Comparison of ENCODE assay signal across 9 cellular contexts in the genomic region with DNA sequence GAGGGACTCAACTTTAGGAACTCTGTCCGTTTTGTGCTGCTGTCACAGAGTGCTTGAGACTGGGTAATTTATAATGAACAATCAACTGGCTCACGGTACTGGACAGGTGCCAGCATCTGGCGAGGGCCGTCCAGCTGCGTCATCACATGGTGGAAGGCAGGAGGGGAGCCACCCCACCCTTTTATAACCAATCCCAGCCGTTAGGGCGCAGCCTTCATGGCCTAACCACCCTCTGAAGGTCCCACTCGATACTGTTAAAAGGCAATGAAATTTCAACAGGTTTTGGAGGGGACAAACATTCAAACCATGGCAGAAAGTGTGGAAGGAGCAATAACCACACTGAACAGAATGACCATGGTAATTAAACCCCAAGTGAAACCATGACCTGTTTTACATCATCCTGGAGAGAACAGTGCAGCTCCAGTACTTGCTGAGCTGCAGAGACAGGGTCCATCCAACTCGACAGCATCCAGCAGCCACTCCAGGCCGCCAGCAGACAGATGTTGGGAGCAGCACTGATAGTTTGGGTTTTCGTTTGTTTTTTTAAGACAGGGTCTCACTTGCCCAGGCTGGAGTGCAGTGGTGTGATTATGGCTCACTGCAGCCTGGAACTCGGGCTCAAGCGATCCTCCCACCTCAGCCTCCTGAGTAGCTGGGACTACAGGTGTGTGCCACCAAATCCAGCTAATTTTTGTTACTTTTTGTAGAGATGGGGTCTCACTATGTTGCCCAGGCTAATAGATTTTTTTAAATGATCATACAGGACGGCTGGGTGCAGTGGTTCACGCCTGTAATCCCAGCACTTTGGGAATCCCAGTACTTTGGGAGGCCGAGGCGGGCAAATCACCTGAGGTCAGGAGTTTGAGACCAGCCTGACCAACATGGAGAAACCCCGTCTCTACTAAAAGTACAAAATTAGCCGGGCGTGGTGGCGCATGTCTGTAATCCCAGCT. TPM values are rescaled to one million over a fixed set of nuclear protein-coding genes. Genes with fewer than 3 reads are reported as not detected.
DNase-seq lines count a peak whose midpoint lies in the region; ATAC-seq and TF ChIP-seq lines count a peak whose summit lies in the region.
"Had no signal": no experiment of that assay in that cellular context is flagged by ENCODE, and none has a peak within 500 bp of the region (broad histone marks: within the 10 kb centered on the region; RNA-seq: fewer than 3 reads in every experiment).

No MANE protein-coding gene starts in this region.

- peaks cover 24% of the 10 kb centered on the region for H4K20me1 ChIP-seq in SK-N-SH (ENCODE audit: insufficient read depth)

- H3K27ac Mint-ChIP-seq in CD4-positive, alpha-beta memory T cell: peak overlapping the region in 1 of 7 donors; percentile 4

- TF ChIP-seq CTCF in SK-N-SH (IDR thresholded peaks at IDR 0.05): no peak
- TF ChIP-seq CTCF in heart right ventricle (IDR thresholded peaks at IDR 0.05): no peak
- TF ChIP-seq CTCF in vagina (IDR thresholded peaks at IDR 0.05): no peak

- no peak overlapping the region for H4K8ac ChIP-seq in neuronal stem cell (ENCODE audit: low read depth, low read length)

- H3K4me3 Mint-ChIP-seq in CD4-positive, alpha-beta memory T cell: peak overlapping the region; percentile 13 to 73 (median 59)

- intact Hi-C loops in CD4-positive, alpha-beta memory T cell (cut with micrococcal nuclease): no loop called here
- intact Hi-C loops in heart right ventricle (cut with DNase I) (no loop called here), vagina (cut with DNase I) (loop anchor here (10.0 kb wide), 1 partner anchor 192 kb away; no protein-coding TSS in a partner anchor)

- TF ChIP-seq RAD21 in SK-N-SH (IDR thresholded peaks at IDR 0.05; ENCODE audit: low read length): no peak

- H3F3A ChIP-seq in SK-N-SH (replicated peaks; ENCODE audit: insufficient read depth): peaks cover 27% of the 10 kb centered on the region

- H4K91ac ChIP-seq in neuronal stem cell (ENCODE audit: low read depth, low read length, poor library complexity): no peak overlapping the region

- no peaks in the 10 kb centered on the region for H3K9me2 ChIP-seq in SK-N-SH

- no peak overlapping the region for H2BK120ac ChIP-seq in neuronal stem cell (ENCODE audit: low read depth, low read length)

- H2AFZ ChIP-seq in SK-N-SH (ENCODE audit: low read depth) (no peak overlapping the region), neuronal stem cell (ENCODE audit: low read length) (no peak overlapping the region)

- TF ChIP-seq POLR2A in vagina (IDR thresholded peaks at IDR 0.05): no peak

- DNase-seq in CD4-positive, alpha-beta memory T cell: no peak
- DNase-seq in HPDE6-E6E7 (ENCODE audit: extremely low spot score) (peak; percentile 63), SK-N-SH (peak; percentile 92), heart right ventricle (peak; percentile 72 to 74), vagina (ENCODE audit: extremely low spot score in 2 of 2) (no peak), OCI-M2 (lab: John Stamatoyannopoulos, UW; ENCODE audit: unreplicated experiment) (no peak), neuronal stem cell (ENCODE audit: low spot score) (no peak)

- no peak overlapping the region for H3K4me3 ChIP-seq in CD4-positive, alpha-beta memory T cell (ENCODE audit: low read length in 2 of 2)
- no peak overlapping the region for H3K4me3 ChIP-seq in SK-N-SH (ENCODE audit: low read depth in 2 of 2, low read length in 1 of 2)
- H3K4me3 ChIP-seq in heart right ventricle: no peak overlapping the region
- no peak overlapping the region for H3K4me3 ChIP-seq in vagina
- no peak overlapping the region for H3K4me3 ChIP-seq in neuronal stem cell (ENCODE audit: low read length in 2 of 2)

- H3K4me2 ChIP-seq in SK-N-SH: peak overlapping the region; percentile 1; the same call in 1 of the 2 replicates
- H3K4me2 ChIP-seq in neuronal stem cell (ENCODE audit: insufficient read depth, low read length, poor library complexity, severe bottlenecking): no peak overlapping the region

- no peak overlapping the region for H3K27ac ChIP-seq in CD4-positive, alpha-beta memory T cell (ENCODE audit: low read depth, low read length)
- H3K27ac ChIP-seq in SK-N-SH (ENCODE audit: low read depth in 2 of 2, low read length in 1 of 2): no peak overlapping the region
- H3K27ac ChIP-seq in heart right ventricle: no peak overlapping the region
- peak overlapping the region; percentile 11 for H3K27ac ChIP-seq in vagina
- H3K27ac ChIP-seq in neuronal stem cell (replicated peaks; ENCODE audit: low read length): no peak overlapping the region
- H3K27ac ChIP-seq: neutrophil had no signal

- H2BK15ac ChIP-seq in neuronal stem cell (ENCODE audit: low read length): no peak overlapping the region

- WGBS in SK-N-SH (ENCODE audit: low lambda C conversion rate): 25% methylated on average over 21 of the region's 21 CpGs
- WGBS in heart right ventricle, 2 donors: 44% methylated on average over 20 to 21 of the region's 21 CpGs
- no CpG with 5 or more reads among the region's 21 CpGs for WGBS in neuronal stem cell (ENCODE audit: extremely low coverage in 2 of 2, insufficient read length in 2 of 2, insufficient replicate concordance in 1 of 2), 2 donors

- ATAC-seq in heart right ventricle (peak; percentile 19 to 72 (median 53)), GM18520 (IDR thresholded peaks at IDR 0.05; ENCODE audit: unreplicated experiment) (no peak)

- peaks cover 9 to 12% of the 10 kb centered on the region in 2 donors for H3K27me3 Mint-ChIP-seq in CD4-positive, alpha-beta memory T cell

- H2BK12ac ChIP-seq in neuronal stem cell (ENCODE audit: low read length): no peak overlapping the region

- H3K27me3 ChIP-seq in CD4-positive, alpha-beta memory T cell (ENCODE audit: insufficient read depth, low read length): peaks cover 6% of the 10 kb centered on the region
- H3K27me3 ChIP-seq in SK-N-SH (ENCODE audit: insufficient read depth): peaks cover 51% of the 10 kb centered on the region
- peaks cover 8 to 48% (median 25%) of the 10 kb centered on the region in 7 donors for H3K27me3 ChIP-seq in heart right ventricle
- H3K27me3 ChIP-seq in vagina: no peaks in the 10 kb centered on the region
- peaks cover 0 to 11% (median 9%) of the 10 kb centered on the region in 3 experiments for H3K27me3 ChIP-seq in neuronal stem cell (ENCODE audit: control insufficient read depth in 3 of 3, insufficient read depth in 3 of 3, low read depth in 1 of 3, low read length in 3 of 3)

- no peaks in the 10 kb centered on the region for H3K79me1 ChIP-seq in neuronal stem cell (ENCODE audit: low read depth, low read length)

- no peak overlapping the region for H3K14ac ChIP-seq in neuronal stem cell (ENCODE audit: low read length)

- CTCF ChIA-PET in CD4-positive, alpha-beta memory T cell (lab: Charles Lee; ENCODE audit: partially characterized antibody): no interaction called here
- CTCF ChIA-PET in SK-N-SH (lab: Yijun Ruan, JAX): interaction anchor here (0.9 to 5.7 kb wide), 8 partner anchors 8 to 427 kb away, joined by 3 to 45 read pairs (median 6); no protein-coding TSS in a partner anchor

- 0 out of 4 replicates have a peak, but pooled peaks of 1 of the 2 experiments have one; percentile 13 for TF ChIP-seq EP300 in SK-N-SH (IDR thresholded peaks at IDR 0.05; ENCODE audit: borderline replicate concordance in 1 of 2, low read depth in 1 of 2, low read length in 1 of 2)

- no peaks in the 10 kb centered on the region for H3K79me2 ChIP-seq in SK-N-SH (ENCODE audit: insufficient read depth)

- no peak overlapping the region for H2AK5ac ChIP-seq in neuronal stem cell (ENCODE audit: low read depth, low read length)

- no peaks in the 10 kb centered on the region for H3K9me3 ChIP-seq in CD4-positive, alpha-beta memory T cell (ENCODE audit: control insufficient read depth in 1 of 2, low read length in 2 of 2)
- no peaks in the 10 kb centered on the region for H3K9me3 ChIP-seq in SK-N-SH
- H3K9me3 ChIP-seq in heart right ventricle: no peaks in the 10 kb centered on the region
- no peaks in the 10 kb centered on the region for H3K9me3 ChIP-seq in vagina
- H3K9me3 ChIP-seq in neuronal stem cell (replicated peaks in 1 of 2; ENCODE audit: control insufficient read depth in 2 of 2, insufficient read depth in 1 of 2, low read depth in 1 of 2, low read length in 2 of 2): peaks cover 0 to 2% of the 10 kb centered on the region in 2 donors
- H3K9me3 ChIP-seq: neutrophil had no signal

- H3K36me3 Mint-ChIP-seq in CD4-positive, alpha-beta memory T cell: peaks cover 5 to 8% of the 10 kb centered on the region in 2 donors

- H2BK5ac ChIP-seq in neuronal stem cell (ENCODE audit: low read length): no peak overlapping the region

- H3K4me1 ChIP-seq in CD4-positive, alpha-beta memory T cell (ENCODE audit: insufficient read depth, low read length): peaks cover 13% of the 10 kb centered on the region
- H3K4me1 ChIP-seq in SK-N-SH (ENCODE audit: control insufficient read depth in 1 of 2, insufficient read depth in 2 of 2, low read depth in 1 of 2, low read length in 1 of 2) (peaks cover 5 to 14% of the 10 kb centered on the region in 2 experiments; a peak in 1 of 4 replicates), heart right ventricle (peaks cover 16 to 41% (median 32%) of the 10 kb centered on the region in 9 donors), vagina (peaks cover 31% of the 10 kb centered on the region), neuronal stem cell (ENCODE audit: control insufficient read depth in 2 of 2, insufficient read depth in 1 of 2, low read depth in 1 of 2, low read length in 2 of 2) (peaks cover 7% of the 10 kb centered on the region in 2 donors)

- H3K18ac ChIP-seq in neuronal stem cell (ENCODE audit: low read length): no peak overlapping the region

- POLR2A ChIA-PET in CD4-positive, alpha-beta memory T cell (lab: Charles Lee; ENCODE audit: partially characterized antibody): interaction anchor here (0.6 to 1.0 kb wide), 2 partner anchors 15 to 698 kb away, joined by 3 read pairs; no protein-coding TSS in a partner anchor
- POLR2A ChIA-PET in SK-N-SH (lab: Yijun Ruan, JAX): no interaction called here

- H3K23ac ChIP-seq in neuronal stem cell (ENCODE audit: low read depth, low read length, poor library complexity): no peak overlapping the region

- H3K9me3 Mint-ChIP-seq in CD4-positive, alpha-beta memory T cell: no peaks in the 10 kb centered on the region

- H3K4ac ChIP-seq in neuronal stem cell (ENCODE audit: low read length): no peak overlapping the region

- H3K4me1 Mint-ChIP-seq in CD4-positive, alpha-beta memory T cell: peaks cover 11 to 31% (median 14%) of the 10 kb centered on the region in 4 donors

- no peak overlapping the region for H3K9ac ChIP-seq in SK-N-SH
- H3K9ac ChIP-seq in neuronal stem cell (ENCODE audit: low read depth, low read length, poor library complexity): no peak overlapping the region

- peaks cover 7% of the 10 kb centered on the region for H3K36me3 ChIP-seq in CD4-positive, alpha-beta memory T cell (ENCODE audit: insufficient read depth, low read length)
- H3K36me3 ChIP-seq in SK-N-SH (replicated peaks in 1 of 2; ENCODE audit: control insufficient read depth in 1 of 2, insufficient read depth in 2 of 2, low read length in 1 of 2) (peaks cover 0 to 25% of the 10 kb centered on the region in 2 experiments), heart right ventricle (peaks cover 0 to 28% (median 24%) of the 10 kb centered on the region in 9 donors), vagina (peaks cover 0 to 24% of the 10 kb centered on the region in 2 donors), neuronal stem cell (replicated peaks in 1 of 2; ENCODE audit: control insufficient read depth in 2 of 2, insufficient read depth in 2 of 2, low read length in 2 of 2) (peaks cover 8 to 26% of the 10 kb centered on the region in 2 donors)

RNA-seq across cellular contexts. Expression of a gene that starts 11.0 kb away (rescaled TPM):
- total RNA-seq in CD4-positive, alpha-beta memory T cell: 10 to 100 TPM; 41.4 to 42.3 TPM
- 10 to 100 TPM; 36.7 to 48.7 TPM for polyA plus RNA-seq in CD4-positive, alpha-beta memory T cell
- polyA plus RNA-seq in SK-N-SH (2012; rRNA removed): 44.1 and 44.3 TPM in 2 replicates
- polyA plus RNA-seq in SK-N-SH (2012; cell fraction: cytosol; rRNA removed): 39.4 and 46.0 TPM in 2 replicates
- polyA plus RNA-seq in SK-N-SH (2012; cell fraction: nucleus; rRNA removed): 24.7 and 32.2 TPM in 2 replicates
- 10 to 100 TPM; 17.5 to 26.4 (median 22.1) TPM for total RNA-seq in heart right ventricle
- 10 to 100 TPM; 23.8 to 30.6 TPM for polyA plus RNA-seq in heart right ventricle
- 31.7 TPM for total RNA-seq in vagina
- polyA plus RNA-seq in neuronal stem cell (2013, experiment 1 of 2): 14.3 TPM
- 13.1 TPM for polyA plus RNA-seq in neuronal stem cell (2013, experiment 2 of 2)

RNA-seq across cellular contexts. Expression of a gene that starts 32.3 kb away (rescaled TPM):
- 1 to 10 TPM; 5.4 to 7.2 TPM for total RNA-seq in CD4-positive, alpha-beta memory T cell
- 1 to 10 TPM; 2.1 to 5.6 TPM for polyA plus RNA-seq in CD4-positive, alpha-beta memory T cell
- polyA plus RNA-seq in SK-N-SH (2012; rRNA removed): 15.5 and 19.8 TPM in 2 replicates
- polyA plus RNA-seq in SK-N-SH (2012; cell fraction: cytosol; rRNA removed): 10.3 and 14.6 TPM in 2 replicates
- 39.2 and 39.3 TPM in 2 replicates for polyA plus RNA-seq in SK-N-SH (2012; cell fraction: nucleus; rRNA removed)
- 10 to 100 TPM in 9 of 10 donors, 1 to 10 TPM in 1; 9.5 to 25.8 (median 13.8) TPM for total RNA-seq in heart right ventricle
- polyA plus RNA-seq in heart right ventricle: 10 to 100 TPM; 16.1 to 18.7 TPM
- 113 TPM for total RNA-seq in vagina
- polyA plus RNA-seq in neuronal stem cell (2013, experiment 1 of 2): 30.9 TPM
- 31.6 TPM for polyA plus RNA-seq in neuronal stem cell (2013, experiment 2 of 2)

Comparison
In these comparisons a context has a peak if more than half of its experiments do, and no peak if none do; other contexts are left out.
1. DNase-seq: peak in HPDE6-E6E7 (single experiment), SK-N-SH (single experiment) and heart right ventricle (2 of 2); none in CD4-positive, alpha-beta memory T cell (0 of 5), vagina (0 of 2), OCI-M2 (single experiment) and neuronal stem cell (single experiment).